Comparison of ENCODE assay signal across 24 cellular contexts in genomic region chr18:9931679-9932078, GRCh38. TPM values are rescaled to one million over a fixed set of nuclear protein-coding genes. Genes with fewer than 3 reads are reported as not detected.
DNase-seq lines count a peak whose midpoint lies in the region; ATAC-seq, FAIRE-seq and TF ChIP-seq lines count a peak whose summit lies in the region.
"Had no signal": no experiment of that assay in that cellular context is flagged by ENCODE, and none has a peak within 500 bp of the region (broad histone marks: within the 10 kb centered on the region; RNA-seq: fewer than 3 reads in every experiment).

No MANE protein-coding gene starts in this region.

- TF ChIP-seq RAD21 in IMR-90 (IDR thresholded peaks at IDR 0.05; ENCODE audit: low read length) = no peak
- no peak for TF ChIP-seq RAD21 in HepG2 (CRISPR knock-in tag; IDR thresholded peaks at IDR 0.05)

- H3K79me1 ChIP-seq in IMR-90 (ENCODE audit: low read depth in 1 of 2, low read length in 2 of 2) = peaks cover 8 to 54% of the 10 kb centered on the region in 2 experiments
- H3K79me1 ChIP-seq in trophoblast cell (ENCODE audit: low read length) = peaks cover 4% of the 10 kb centered on the region

- FAIRE-seq in HepG2 (lab: Jason Lieb, UNC) (peak; percentile 18), RCC 7860 (lab: Jason Lieb, UNC) (no peak)
- FAIRE-seq: G401.6 had no signal

- no peak overlapping the region for H2BK120ac ChIP-seq in IMR-90 (ENCODE audit: low read depth, low read length)
- H2BK120ac ChIP-seq in trophoblast cell (ENCODE audit: insufficient read depth, low read length, poor library complexity) = no peak overlapping the region

- no peaks in the 10 kb centered on the region for H3K9me3 Mint-ChIP-seq in WTC11
- H3K9me3 Mint-ChIP-seq in nephron progenitor cell = no peaks in the 10 kb centered on the region
- H3K9me3 Mint-ChIP-seq: IgD-negative memory B cell had no signal

- H3K56ac ChIP-seq in IMR-90 (ENCODE audit: extremely low read depth, insufficient read depth, low read length) = no peak overlapping the region

- BruUV-seq in IMR-90 (replicated peaks; lab: Mats Ljungman, UMichigan) = no TSS peak
- no TSS peak for BruUV-seq in HepG2 (replicated peaks; lab: Mats Ljungman, UMichigan)

- no peaks in the 10 kb centered on the region for H3K9me3 ChIP-seq in IMR-90 (ENCODE audit: control insufficient read depth, insufficient read depth, low read length)
- no peaks in the 10 kb centered on the region for H3K9me3 ChIP-seq in HepG2 (ENCODE audit: low read length)
- no peaks in the 10 kb centered on the region for H3K9me3 ChIP-seq in trophoblast cell (ENCODE audit: insufficient read depth, low read depth, low read length)
- H3K9me3 ChIP-seq: HAP-1, MG63, SJSA1 had no signal

- in situ Hi-C loops in IMR-90 (cut with MboI; ENCODE audit: low sequenced_read_pairs) = loop anchor here (25.0 kb wide), 1 partner anchor 219 kb away; the partner anchor contains the start of gene RAB31
- in situ Hi-C loops in HepG2 (cut with HindIII; ENCODE audit: extremely low pct_ligation_motif_present, low pct_unique_long_range_greater_than_20kb) = no loop called here

- no peak overlapping the region for H2AK9ac ChIP-seq in IMR-90 (replicated peaks; ENCODE audit: low read depth, low read length, poor library complexity)

- H3K36me3 ChIP-seq in IMR-90 (ENCODE audit: control insufficient read depth, insufficient read depth, low read length) (peaks cover 11% of the 10 kb centered on the region), HepG2 (replicated peaks in 1 of 2; ENCODE audit: control insufficient read depth in 1 of 2, insufficient read depth in 2 of 2, low read length in 2 of 2) (peaks cover 2 to 28% of the 10 kb centered on the region in 2 experiments), trophoblast cell (ENCODE audit: control insufficient read depth in 1 of 2, insufficient read depth in 2 of 2, low read length in 2 of 2) (peaks cover 5 to 9% of the 10 kb centered on the region in 2 experiments)

- H3K27me3 Mint-ChIP-seq in WTC11 (ENCODE audit: low read depth) (no peaks in the 10 kb centered on the region), nephron progenitor cell (ENCODE audit: low read depth, poor library complexity) (no peaks in the 10 kb centered on the region)
- H3K27me3 Mint-ChIP-seq: IgD-negative memory B cell had no signal

- H2AFZ ChIP-seq in IMR-90 (replicated peaks; ENCODE audit: low read length, poor library complexity) = no peak overlapping the region
- no peak overlapping the region for H2AFZ ChIP-seq in HepG2 (ENCODE audit: low read length)
- no peak overlapping the region for H2AFZ ChIP-seq in trophoblast cell (ENCODE audit: insufficient read depth, low read length, poor library complexity)

- POLR2A ChIA-PET in IMR-90 (lab: Charles Lee; ENCODE audit: unreplicated experiment) (no interaction called here), WTC11 (lab: Charles Lee) (no interaction called here), HepG2 (lab: Yijun Ruan, JAX) (no interaction called here)

- no peak overlapping the region for H3K4me3 ChIP-seq in IMR-90 (ENCODE audit: insufficient read depth, low read depth, low read length)
- no peak overlapping the region; a peak in 1 of 6 replicates for H3K4me3 ChIP-seq in HepG2 (replicated peaks in 1 of 3; ENCODE audit: insufficient read depth in 1 of 3, low read depth in 2 of 3, low read length in 3 of 3)
- no peak overlapping the region for H3K4me3 ChIP-seq in trophoblast cell (ENCODE audit: low read depth, low read length)
- H3K4me3 ChIP-seq: HAP-1, MG63, SJSA1 had no signal

- H4K12ac ChIP-seq in trophoblast cell (ENCODE audit: low read depth, low read length) = no peak overlapping the region

- intact Hi-C loops in IMR-90 (cut with micrococcal nuclease) (loop anchor here (10.0 kb wide), 1 partner anchor 57 kb away; no protein-coding TSS in a partner anchor), HepG2 (cut with micrococcal nuclease; ENCODE audit: unreplicated experiment) (no loop called here)

- dilution Hi-C loops in IMR-90 (cut with HindIII; ENCODE audit: low sequenced_read_pairs, unreplicated experiment) = no loop called here

- H3K18ac ChIP-seq in IMR-90 (ENCODE audit: low read depth, low read length) (no peak overlapping the region), trophoblast cell (ENCODE audit: low read length) (no peak overlapping the region)

- H3K4me1 ChIP-seq in IMR-90 (ENCODE audit: control insufficient read depth, insufficient read depth, low read length) = peaks cover 2% of the 10 kb centered on the region; the same call in 1 of the 2 replicates
- H3K4me1 ChIP-seq in HepG2 (ENCODE audit: insufficient read depth, low read length) = peaks cover 67% of the 10 kb centered on the region
- H3K4me1 ChIP-seq in trophoblast cell (ENCODE audit: control insufficient read depth in 1 of 2, insufficient read depth in 2 of 2, low read length in 2 of 2) = peaks cover 0 to 3% of the 10 kb centered on the region in 2 experiments

- H3K14ac ChIP-seq in IMR-90 (replicated peaks; ENCODE audit: low read depth, low read length) (no peak overlapping the region), trophoblast cell (ENCODE audit: low read length) (no peak overlapping the region)

- H3K9ac ChIP-seq in IMR-90 (ENCODE audit: low read depth, low read length) = no peak overlapping the region
- no peak overlapping the region for H3K9ac ChIP-seq in HepG2 (ENCODE audit: insufficient read depth, low read depth, low read length)
- H3K9ac ChIP-seq in trophoblast cell (ENCODE audit: low read length) = no peak overlapping the region

- H4K91ac ChIP-seq in IMR-90 (ENCODE audit: insufficient read depth, low read depth, low read length) = no peak overlapping the region
- no peak overlapping the region for H4K91ac ChIP-seq in trophoblast cell (ENCODE audit: low read depth, low read length)

- no peak overlapping the region for H2BK20ac ChIP-seq in IMR-90 (ENCODE audit: low read depth, low read length)

- peaks cover 12% of the 10 kb centered on the region for H3K9me1 ChIP-seq in IMR-90 (ENCODE audit: insufficient read depth, low read length)

- peaks cover 47% of the 10 kb centered on the region for H3K4me1 Mint-ChIP-seq in WTC11
- H3K4me1 Mint-ChIP-seq in nephron progenitor cell = peaks cover 19% of the 10 kb centered on the region

- no peak overlapping the region for H2BK12ac ChIP-seq in trophoblast cell (ENCODE audit: low read length)

- peaks cover 77% of the 10 kb centered on the region for H4K20me1 ChIP-seq in IMR-90 (ENCODE audit: insufficient read depth, low read length)
- H4K20me1 ChIP-seq in HepG2 (ENCODE audit: insufficient read depth, low read length) = peaks cover 60% of the 10 kb centered on the region

- 100% methylated on average over 2 of the region's 5 CpGs; no CpG with 5 or more reads in 1 of the 2 experiments for WGBS in IMR-90 (ENCODE audit: extremely low coverage in 2 of 2, insufficient read length in 1 of 2), 2 experiments
- WGBS in HepG2 (ENCODE audit: low lambda C conversion rate) = 25% methylated on average over 5 of the region's 5 CpGs
- WGBS in trophoblast cell (ENCODE audit: extremely low coverage, insufficient coverage, insufficient read length) = no CpG with 5 or more reads among the region's 5 CpGs

- peaks cover 86% of the 10 kb centered on the region for H3K79me2 ChIP-seq in HepG2 (ENCODE audit: insufficient read depth, low read length)
- peaks cover 3% of the 10 kb centered on the region for H3K79me2 ChIP-seq in trophoblast cell (ENCODE audit: control insufficient read depth, insufficient read depth, low read length, poor library complexity)

- DNase-seq in IMR-90 = no peak
- no peak for DNase-seq in WTC11 (ENCODE audit: low spot score)
- no peak for DNase-seq in HepG2 (ENCODE audit: low spot score)
- no peak for DNase-seq in trophoblast cell
- DNase-seq in RCC 7860 (ENCODE audit: low spot score) = no peak
- DNase-seq in nephron progenitor cell = no peak
- DNase-seq: ACHN, AML-193, DMS 273 treated with DMSO at 0.1 percent for 48 hours, DND-41, Kasumi-1, MG63, NCI-H1048, NCI-H1436, NCI-H2029, NCI-H345, NCI-H524 treated with DMSO at 0.1 percent for 48 hours, PC-3 had no signal

- TF ChIP-seq EP300 in HepG2 (IDR thresholded peaks at IDR 0.05; ENCODE audit: low read depth in 2 of 2, low read length in 2 of 2) = no peak
- no peak for TF ChIP-seq EP300 in HepG2 (CRISPR knock-in tag; IDR thresholded peaks at IDR 0.05; ENCODE audit: borderline replicate concordance)

- H3K27me3 ChIP-seq in IMR-90 (ENCODE audit: control insufficient read depth, insufficient read depth, low read length) = no peaks in the 10 kb centered on the region
- H3K27me3 ChIP-seq in HepG2 (ENCODE audit: control insufficient read depth in 1 of 2, insufficient read depth in 2 of 2, low read length in 2 of 2) = no peaks in the 10 kb centered on the region
- no peaks in the 10 kb centered on the region for H3K27me3 ChIP-seq in trophoblast cell (ENCODE audit: insufficient read depth, low read length)
- H3K27me3 ChIP-seq: MG63, SJSA1 had no signal

- H3K4me3 Mint-ChIP-seq in WTC11 (no peak overlapping the region), nephron progenitor cell (no peak overlapping the region)
- H3K4me3 Mint-ChIP-seq: IgD-negative memory B cell had no signal

- peaks cover 29% of the 10 kb centered on the region for H3K36me3 Mint-ChIP-seq in WTC11
- H3K36me3 Mint-ChIP-seq in nephron progenitor cell (ENCODE audit: low read depth) = peaks cover 34% of the 10 kb centered on the region

- H2BK15ac ChIP-seq in IMR-90 (ENCODE audit: low read depth, low read length) = no peak overlapping the region

- H3K4me2 ChIP-seq in IMR-90 (ENCODE audit: low read depth, low read length) = no peak overlapping the region
- peak overlapping the region; percentile 44 for H3K4me2 ChIP-seq in HepG2 (ENCODE audit: low read depth, low read length)
- H3K4me2 ChIP-seq in trophoblast cell (ENCODE audit: low read length) = no peak overlapping the region

- TF ChIP-seq POLR2A in IMR-90 (IDR thresholded peaks at IDR 0.05; ENCODE audit: low read depth, low read length) (no peak), HepG2 (IDR thresholded peaks at IDR 0.05; ENCODE audit: insufficient read depth in 1 of 2, low read depth in 2 of 2, low read length in 2 of 2) (no peak)

- H2AK5ac ChIP-seq in IMR-90 (ENCODE audit: low read depth, low read length) (no peak overlapping the region), trophoblast cell (ENCODE audit: low read length) (no peak overlapping the region)

- H3K4ac ChIP-seq in IMR-90 (ENCODE audit: low read depth, low read length) (no peak overlapping the region), trophoblast cell (ENCODE audit: low read depth, low read length) (peak overlapping the region; percentile 52)

- H3K23ac ChIP-seq in IMR-90 (ENCODE audit: low read depth, low read length) (no peak overlapping the region), trophoblast cell (ENCODE audit: low read length) (no peak overlapping the region)

- H3K27ac ChIP-seq in IMR-90 (ENCODE audit: insufficient read depth, low read length) (no peak overlapping the region), HepG2 (ENCODE audit: extremely low read length, insufficient read depth, low read length) (peak overlapping the region; percentile 34), trophoblast cell (ENCODE audit: low read depth, low read length) (no peak overlapping the region)
- H3K27ac ChIP-seq: HL-60, SJSA1 had no signal

- no peak for ATAC-seq in IMR-90 (ENCODE audit: low read depth)
- no peak for ATAC-seq in WTC11
- peak; percentile 75 for ATAC-seq in HepG2
- no peak for ATAC-seq in GM19395 (IDR thresholded peaks at IDR 0.05; ENCODE audit: unreplicated experiment)
- ATAC-seq: PC-3 had no signal

- no peak overlapping the region for H4K8ac ChIP-seq in IMR-90 (ENCODE audit: low read depth in 2 of 2, low read length in 2 of 2)
- H4K8ac ChIP-seq in trophoblast cell (ENCODE audit: low read depth, low read length) = no peak overlapping the region

- TF ChIP-seq CTCF in IMR-90 (conservative IDR thresholded peaks at IDR 0.05; ENCODE audit: low read depth, low read length) (no peak), WTC11 (IDR thresholded peaks at IDR 0.05) (no peak), HepG2 (CRISPR knock-in tag; IDR thresholded peaks at IDR 0.05) (no peak), nephron progenitor cell (IDR thresholded peaks at IDR 0.05) (no peak)

- no peak overlapping the region for H2BK5ac ChIP-seq in IMR-90 (ENCODE audit: low read depth, low read length, poor library complexity, severe bottlenecking)
- H2BK5ac ChIP-seq in trophoblast cell (ENCODE audit: low read depth, low read length, poor library complexity) = no peak overlapping the region

- H3K27ac Mint-ChIP-seq in WTC11 (peak overlapping the region; percentile 92; the same call in 1 of the 2 replicates), nephron progenitor cell (no peak overlapping the region)
- H3K27ac Mint-ChIP-seq: IgD-negative memory B cell had no signal

- H4K5ac ChIP-seq in IMR-90 (ENCODE audit: low read depth, low read length) = no peak overlapping the region

- CTCF ChIA-PET in IMR-90 (lab: Yijun Ruan, JAX) = interaction anchor here (1.1 kb wide), 1 partner anchor 356 kb away, joined by 3 read pairs; no protein-coding TSS in a partner anchor
- CTCF ChIA-PET in WTC11 (lab: Charles Lee) = no interaction called here
- CTCF ChIA-PET in HepG2 (lab: Yijun Ruan, JAX; ENCODE audit: low intra/inter-chr PET ratio, low total read pairs) = no interaction called here

RNA-seq across cellular contexts. Expression of gene VAPA, which starts 17.9 kb away (rescaled TPM):
- total RNA-seq in IMR-90 (2012; rRNA removed) (206 and 273 TPM in 2 replicates), WTC11 (2021) (137 to 142 TPM (median 137 TPM) in 3 replicates), HepG2 (2016; rRNA removed; fragmentation: Illumina TruSeq; extraction: Trizol) (294 and 375 TPM in 2 replicates)
- polyA plus RNA-seq in IMR-90 (2012; rRNA removed) (164 and 199 TPM in 2 replicates), HepG2 (2011; rRNA removed) (135 and 167 TPM in 2 replicates)
- polyA plus RNA-seq in IMR-90 (2012; cell fraction: cytosol; rRNA removed) = 55.4 and 67.0 TPM in 2 replicates
- 23.9 and 81.0 TPM in 2 replicates for polyA plus RNA-seq in IMR-90 (2012; cell fraction: nucleus; rRNA removed; ENCODE audit: low replicate concordance)
- total RNA-seq in HepG2 (2016; cell fraction: cytosol; rRNA removed; fragmentation: Illumina TruSeq; extraction: Trizol; ENCODE audit: low read depth) = 264 and 266 TPM in 2 replicates
- total RNA-seq in HepG2 (2016; cell fraction: insoluble cytoplasmic fraction; rRNA removed; fragmentation: Illumina TruSeq; extraction: Trizol) = 297 and 387 TPM in 2 replicates
- total RNA-seq in HepG2 (2016; cell fraction: membrane; rRNA removed; fragmentation: Illumina TruSeq; extraction: Trizol) = 204 and 205 TPM in 2 replicates
- total RNA-seq in HepG2 (2016; cell fraction: nucleus; rRNA removed; fragmentation: Illumina TruSeq; extraction: Trizol) = 154 and 169 TPM in 2 replicates
- 88.4 and 143 TPM in 2 replicates for polyA plus RNA-seq in HepG2 (2011; cell fraction: cytosol; rRNA removed)
- 42.2 and 58.3 TPM in 2 replicates for polyA plus RNA-seq in HepG2 (2011; cell fraction: nucleus; rRNA removed)
- polyA plus RNA-seq in HepG2 (2012) = 139 and 149 TPM in 2 replicates
- polyA plus RNA-seq in HepG2 (2016; cell fraction: cytosol; fragmentation: Illumina TruSeq; extraction: Trizol; ENCODE audit: low read depth) = 89.1 and 105 TPM in 2 replicates
- 426 and 427 TPM in 2 replicates for polyA plus RNA-seq in HepG2 (2016; cell fraction: insoluble cytoplasmic fraction; fragmentation: Illumina TruSeq; extraction: Trizol; ENCODE audit: low read depth)
- polyA plus RNA-seq in HepG2 (2016; cell fraction: membrane; fragmentation: Illumina TruSeq; extraction: Trizol; ENCODE audit: low read depth) = 141 and 145 TPM in 2 replicates
- 175 and 198 TPM in 2 replicates for polyA plus RNA-seq in HepG2 (2016; cell fraction: nucleus; fragmentation: Illumina TruSeq; extraction: Trizol; ENCODE audit: insufficient read depth, low read depth)
- polyA minus RNA-seq in HepG2 (2011; rRNA and poly(A)+ RNA removed; ENCODE audit: low replicate concordance) = 70.7 and 89.7 TPM in 2 replicates
- 146 and 183 TPM in 2 replicates for polyA minus RNA-seq in HepG2 (2011; cell fraction: cytosol; rRNA and poly(A)+ RNA removed)
- 140 and 144 TPM in 2 replicates for polyA minus RNA-seq in HepG2 (2011; cell fraction: nucleus; rRNA and poly(A)+ RNA removed)
- 181 and 185 TPM in 2 replicates for polyA plus RNA-seq in trophoblast cell (2013)

RNA-seq across cellular contexts. Expression of gene TXNDC2, which starts 45.9 kb away (rescaled TPM):
- total RNA-seq in IMR-90 (2012; rRNA removed) = under 0.01 and 0.18 TPM in 2 replicates
- 0.16 TPM in 1 of 2 replicates, not detected in the other for polyA plus RNA-seq in IMR-90 (2012; rRNA removed)
- polyA plus RNA-seq in IMR-90 (2012; cell fraction: cytosol; rRNA removed) = 0.12 TPM in 1 of 2 replicates, not detected in the other
- 0.11 TPM in 1 of 2 replicates, not detected in the other for polyA plus RNA-seq in IMR-90 (2012; cell fraction: nucleus; rRNA removed; ENCODE audit: low replicate concordance)
- 0.09 to 0.26 TPM (median 0.14 TPM) in 3 replicates for total RNA-seq in WTC11 (2021)
- total RNA-seq in HepG2 (2016; rRNA removed; fragmentation: Illumina TruSeq; extraction: Trizol) = not detected in 2 replicates
- total RNA-seq in HepG2 (2016; cell fraction: cytosol; rRNA removed; fragmentation: Illumina TruSeq; extraction: Trizol; ENCODE audit: low read depth) = not detected in 2 replicates
- not detected in 2 replicates for total RNA-seq in HepG2 (2016; cell fraction: insoluble cytoplasmic fraction; rRNA removed; fragmentation: Illumina TruSeq; extraction: Trizol)
- not detected in 2 replicates for total RNA-seq in HepG2 (2016; cell fraction: membrane; rRNA removed; fragmentation: Illumina TruSeq; extraction: Trizol)
- not detected in 2 replicates for total RNA-seq in HepG2 (2016; cell fraction: nucleus; rRNA removed; fragmentation: Illumina TruSeq; extraction: Trizol)
- polyA plus RNA-seq in HepG2 (2011; rRNA removed) = not detected in 2 replicates
- not detected in 2 replicates for polyA plus RNA-seq in HepG2 (2011; cell fraction: cytosol; rRNA removed)
- polyA plus RNA-seq in HepG2 (2011; cell fraction: nucleus; rRNA removed) = 0.09 TPM in 1 of 2 replicates, not detected in the other
- 0.08 TPM in 1 of 2 replicates, not detected in the other for polyA plus RNA-seq in HepG2 (2012)
- polyA plus RNA-seq in HepG2 (2016; cell fraction: cytosol; fragmentation: Illumina TruSeq; extraction: Trizol; ENCODE audit: low read depth) = 0.06 TPM in 1 of 2 replicates, not detected in the other
- polyA plus RNA-seq in HepG2 (2016; cell fraction: insoluble cytoplasmic fraction; fragmentation: Illumina TruSeq; extraction: Trizol; ENCODE audit: low read depth) = not detected in 2 replicates
- polyA plus RNA-seq in HepG2 (2016; cell fraction: membrane; fragmentation: Illumina TruSeq; extraction: Trizol; ENCODE audit: low read depth) = not detected in 2 replicates
- not detected in 2 replicates for polyA plus RNA-seq in HepG2 (2016; cell fraction: nucleus; fragmentation: Illumina TruSeq; extraction: Trizol; ENCODE audit: insufficient read depth, low read depth)
- 0.35 TPM in 1 of 2 replicates, not detected in the other for polyA minus RNA-seq in HepG2 (2011; rRNA and poly(A)+ RNA removed; ENCODE audit: low replicate concordance)
- not detected in 2 replicates for polyA minus RNA-seq in HepG2 (2011; cell fraction: cytosol; rRNA and poly(A)+ RNA removed)
- not detected in 2 replicates for polyA minus RNA-seq in HepG2 (2011; cell fraction: nucleus; rRNA and poly(A)+ RNA removed)
- 1.1 and 1.4 TPM in 2 replicates for polyA plus RNA-seq in trophoblast cell (2013)
- polyA plus RNA-seq: IgD-negative memory B cell had no signal
